In genomic region chr7:1114088-1114487, GRCh38 we compare ENCODE assay signal across 1 cellular context.
TF ChIP-seq lines count a peak whose summit lies in the region.

No MANE protein-coding gene starts in this region.

TF ChIP-seq in H1, 55 proteins besides CTCF, POLR2A, EP300 and RAD21:
- TF ChIP-seq SUZ12 (IDR thresholded peaks at IDR 0.05; ENCODE audit: low read length) (no peak), SAP30 (IDR thresholded peaks at IDR 0.05; ENCODE audit: insufficient read depth, insufficient replicate concordance, low read length) (no peak), KDM1A (IDR thresholded peaks at IDR 0.05; ENCODE audit: borderline replicate concordance, low read length) (no peak), KDM4A (IDR thresholded peaks at IDR 0.05; ENCODE audit: low read depth, low read length, severe bottlenecking) (no peak), JUN (IDR thresholded peaks at IDR 0.05; ENCODE audit: low read depth, low read length) (no peak), POLR2AphosphoS5 (IDR thresholded peaks at IDR 0.05; ENCODE audit: low read depth, low read length) (no peak), RNF2 (IDR thresholded peaks at IDR 0.05; ENCODE audit: borderline replicate concordance, low read depth, low read length, missing control alignments, poor library complexity, severe bottlenecking) (no peak), TAF1 (IDR thresholded peaks at IDR 0.05; ENCODE audit: low read depth, low read length) (no peak), HDAC2 (IDR thresholded peaks at IDR 0.05; ENCODE audit: borderline replicate concordance in 1 of 2, low read depth in 2 of 2, low read length in 2 of 2) (no peak), EGR1 (IDR thresholded peaks at IDR 0.05; ENCODE audit: borderline replicate concordance, low read depth, low read length) (no peak), POU5F1 (IDR thresholded peaks at IDR 0.05; ENCODE audit: low read depth, low read length) (no peak), FOSL1 (IDR thresholded peaks at IDR 0.05; ENCODE audit: insufficient read depth, low read depth, low read length) (no peak), TCF12 (IDR thresholded peaks at IDR 0.05; ENCODE audit: low read depth, low read length) (no peak), ZNF274 (IDR thresholded peaks at IDR 0.05; ENCODE audit: borderline replicate concordance, extremely low read depth, low read length) (no peak), CBX8 (IDR thresholded peaks at IDR 0.05; ENCODE audit: borderline replicate concordance, low read depth, low read length) (no peak), CTBP2 (IDR thresholded peaks at IDR 0.05; ENCODE audit: borderline replicate concordance, insufficient read depth, insufficient read length, low read length) (no peak), YY1 (IDR thresholded peaks at IDR 0.05; ENCODE audit: low read depth, low read length) (no peak)
TF ChIP-seq in H1: peak in this region for 0.
